Comparison of ENCODE assay signal across 2 cellular contexts in the genomic region with DNA sequence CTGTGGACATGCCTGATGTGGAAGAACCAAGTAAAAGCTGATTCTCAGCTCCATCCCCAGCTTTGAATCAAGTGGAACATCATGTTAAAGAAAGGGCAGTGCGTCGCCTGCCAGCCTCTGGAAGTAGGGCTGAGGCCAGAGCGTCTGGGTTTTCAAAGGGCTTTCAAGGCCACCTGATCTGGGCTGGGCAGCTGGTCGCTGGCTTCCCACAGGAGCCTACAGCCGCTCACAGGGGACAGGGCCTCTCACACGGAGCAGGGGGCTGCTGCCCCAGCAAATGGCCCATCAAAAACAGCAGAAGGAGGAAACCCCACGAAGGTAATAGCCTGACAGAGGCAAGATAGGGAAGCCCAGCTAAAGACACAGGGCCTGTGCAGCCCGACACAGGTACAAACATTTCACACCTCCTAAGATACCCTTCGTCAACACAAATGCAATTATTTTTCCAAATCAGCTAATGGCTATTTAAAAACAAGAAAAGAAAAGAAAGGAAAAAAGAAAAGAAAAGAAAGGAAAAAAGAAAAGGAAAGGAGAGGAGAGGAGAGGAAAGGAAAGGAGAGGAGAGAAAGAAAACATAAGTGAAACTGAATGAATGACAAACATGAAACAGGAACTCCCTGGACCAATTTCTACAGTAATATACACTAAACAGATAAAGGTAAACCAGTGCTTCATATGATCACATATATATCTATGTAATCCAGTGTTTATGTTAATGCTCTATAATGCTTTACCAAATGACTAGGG.
TF ChIP-seq lines count a peak whose summit lies in the region.

No MANE protein-coding gene starts in this region.

TF ChIP-seq in GM23338, 12 proteins besides CTCF, POLR2A, EP300 and RAD21:
- no peak for TF ChIP-seq EZH2 (IDR thresholded peaks at IDR 0.05; ENCODE audit: low read depth, unreplicated experiment)
- no peak for TF ChIP-seq ETS1 (IDR thresholded peaks at IDR 0.05)
- TF ChIP-seq EZH2phosphoT487 (IDR thresholded peaks at IDR 0.05; ENCODE audit: unreplicated experiment): no peak
- no peak for TF ChIP-seq ZNF331 (CRISPR knock-in tag; IDR thresholded peaks at IDR 0.05; ENCODE audit: low read depth)

TF ChIP-seq in HepG2, 621 proteins besides CTCF, POLR2A, EP300 and RAD21:
- TF ChIP-seq HOXA3 (CRISPR knock-in tag; IDR thresholded peaks at IDR 0.05) (0 out of 2 replicates have a peak, but pooled peaks have one; percentile 6), RBM22 (optimal IDR thresholded peaks at IDR 0.05; ENCODE audit: low read length) (peak; percentile 98), AGO2 (optimal IDR thresholded peaks at IDR 0.05; ENCODE audit: low read depth, low read length) (peak; percentile 31), KLF12 (CRISPR knock-in tag; IDR thresholded peaks at IDR 0.05; ENCODE audit: borderline replicate concordance) (no peak), AGO1 (IDR thresholded peaks at IDR 0.05; ENCODE audit: low read depth, low read length, poor library complexity, severe bottlenecking) (peak; percentile 45), NFYB (CRISPR knock-in tag; IDR thresholded peaks at IDR 0.05) (peak; percentile 19; the same call in 1 of the 2 replicates), PLRG1 (conservative IDR thresholded peaks at IDR 0.05) (0 out of 2 replicates have a peak, but pooled peaks have one; percentile 26), ELF3 (CRISPR knock-in tag; IDR thresholded peaks at IDR 0.05) (no peak), ZNF367 (CRISPR knock-in tag; IDR thresholded peaks at IDR 0.05; ENCODE audit: borderline replicate concordance) (no peak), SP5 (CRISPR knock-in tag; IDR thresholded peaks at IDR 0.05; ENCODE audit: borderline replicate concordance, low read depth) (no peak), ZBTB38 (CRISPR knock-in tag; IDR thresholded peaks at IDR 0.05) (peak; percentile 53; the same call in 1 of the 2 replicates), ZNF17 (CRISPR knock-in tag; IDR thresholded peaks at IDR 0.05) (0 out of 2 replicates have a peak, but pooled peaks have one; percentile 68), SMAD1 (CRISPR knock-in tag; IDR thresholded peaks at IDR 0.05; ENCODE audit: borderline replicate concordance, low read depth) (0 out of 2 replicates have a peak, but pooled peaks have one; percentile 38), ZSCAN25 (CRISPR knock-in tag; IDR thresholded peaks at IDR 0.05) (peak; percentile 21; the same call in 1 of the 2 replicates), RNF2 (conservative IDR thresholded peaks at IDR 0.05; ENCODE audit: low read depth) (no peak)
- TF ChIP-seq, protein P1, sequence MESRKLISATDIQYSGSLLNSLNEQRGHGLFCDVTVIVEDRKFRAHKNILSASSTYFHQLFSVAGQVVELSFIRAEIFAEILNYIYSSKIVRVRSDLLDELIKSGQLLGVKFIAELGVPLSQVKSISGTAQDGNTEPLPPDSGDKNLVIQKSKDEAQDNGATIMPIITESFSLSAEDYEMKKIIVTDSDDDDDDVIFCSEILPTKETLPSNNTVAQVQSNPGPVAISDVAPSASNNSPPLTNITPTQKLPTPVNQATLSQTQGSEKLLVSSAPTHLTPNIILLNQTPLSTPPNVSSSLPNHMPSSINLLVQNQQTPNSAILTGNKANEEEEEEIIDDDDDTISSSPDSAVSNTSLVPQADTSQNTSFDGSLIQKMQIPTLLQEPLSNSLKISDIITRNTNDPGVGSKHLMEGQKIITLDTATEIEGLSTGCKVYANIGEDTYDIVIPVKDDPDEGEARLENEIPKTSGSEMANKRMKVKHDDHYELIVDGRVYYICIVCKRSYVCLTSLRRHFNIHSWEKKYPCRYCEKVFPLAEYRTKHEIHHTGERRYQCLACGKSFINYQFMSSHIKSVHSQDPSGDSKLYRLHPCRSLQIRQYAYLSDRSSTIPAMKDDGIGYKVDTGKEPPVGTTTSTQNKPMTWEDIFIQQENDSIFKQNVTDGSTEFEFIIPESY (CRISPR knock-in tag; IDR thresholded peaks at IDR 0.05): 0 out of 2 replicates have a peak, but pooled peaks have one; percentile 11
- TF ChIP-seq, protein P2, sequence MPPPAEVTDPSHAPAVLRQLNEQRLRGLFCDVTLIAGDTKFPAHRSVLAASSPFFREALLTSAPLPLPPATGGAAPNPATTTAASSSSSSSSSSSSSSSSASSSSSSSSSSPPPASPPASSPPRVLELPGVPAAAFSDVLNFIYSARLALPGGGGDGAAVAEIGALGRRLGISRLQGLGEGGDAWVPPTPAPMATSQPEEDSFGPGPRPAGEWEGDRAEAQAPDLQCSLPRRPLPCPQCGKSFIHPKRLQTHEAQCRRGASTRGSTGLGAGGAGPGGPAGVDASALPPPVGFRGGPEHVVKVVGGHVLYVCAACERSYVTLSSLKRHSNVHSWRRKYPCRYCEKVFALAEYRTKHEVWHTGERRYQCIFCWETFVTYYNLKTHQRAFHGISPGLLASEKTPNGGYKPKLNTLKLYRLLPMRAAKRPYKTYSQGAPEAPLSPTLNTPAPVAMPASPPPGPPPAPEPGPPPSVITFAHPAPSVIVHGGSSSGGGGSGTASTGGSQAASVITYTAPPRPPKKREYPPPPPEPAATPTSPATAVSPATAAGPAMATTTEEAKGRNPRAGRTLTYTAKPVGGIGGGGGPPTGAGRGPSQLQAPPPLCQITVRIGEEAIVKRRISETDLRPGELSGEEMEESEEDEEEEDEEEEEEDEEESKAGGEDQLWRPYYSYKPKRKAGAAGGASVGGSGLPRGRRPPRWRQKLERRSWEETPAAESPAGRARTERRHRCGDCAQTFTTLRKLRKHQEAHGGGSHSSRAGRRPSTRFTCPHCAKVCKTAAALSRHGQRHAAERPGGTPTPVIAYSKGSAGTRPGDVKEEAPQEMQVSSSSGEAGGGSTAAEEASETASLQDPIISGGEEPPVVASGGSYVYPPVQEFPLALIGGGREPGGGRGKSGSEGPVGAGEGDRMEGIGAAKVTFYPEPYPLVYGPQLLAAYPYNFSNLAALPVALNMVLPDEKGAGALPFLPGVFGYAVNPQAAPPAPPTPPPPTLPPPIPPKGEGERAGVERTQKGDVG (CRISPR knock-in tag; IDR thresholded peaks at IDR 0.05; ENCODE audit: borderline replicate concordance): 0 out of 2 replicates have a peak, but pooled peaks have one; percentile 57
- TF ChIP-seq, protein P3, sequence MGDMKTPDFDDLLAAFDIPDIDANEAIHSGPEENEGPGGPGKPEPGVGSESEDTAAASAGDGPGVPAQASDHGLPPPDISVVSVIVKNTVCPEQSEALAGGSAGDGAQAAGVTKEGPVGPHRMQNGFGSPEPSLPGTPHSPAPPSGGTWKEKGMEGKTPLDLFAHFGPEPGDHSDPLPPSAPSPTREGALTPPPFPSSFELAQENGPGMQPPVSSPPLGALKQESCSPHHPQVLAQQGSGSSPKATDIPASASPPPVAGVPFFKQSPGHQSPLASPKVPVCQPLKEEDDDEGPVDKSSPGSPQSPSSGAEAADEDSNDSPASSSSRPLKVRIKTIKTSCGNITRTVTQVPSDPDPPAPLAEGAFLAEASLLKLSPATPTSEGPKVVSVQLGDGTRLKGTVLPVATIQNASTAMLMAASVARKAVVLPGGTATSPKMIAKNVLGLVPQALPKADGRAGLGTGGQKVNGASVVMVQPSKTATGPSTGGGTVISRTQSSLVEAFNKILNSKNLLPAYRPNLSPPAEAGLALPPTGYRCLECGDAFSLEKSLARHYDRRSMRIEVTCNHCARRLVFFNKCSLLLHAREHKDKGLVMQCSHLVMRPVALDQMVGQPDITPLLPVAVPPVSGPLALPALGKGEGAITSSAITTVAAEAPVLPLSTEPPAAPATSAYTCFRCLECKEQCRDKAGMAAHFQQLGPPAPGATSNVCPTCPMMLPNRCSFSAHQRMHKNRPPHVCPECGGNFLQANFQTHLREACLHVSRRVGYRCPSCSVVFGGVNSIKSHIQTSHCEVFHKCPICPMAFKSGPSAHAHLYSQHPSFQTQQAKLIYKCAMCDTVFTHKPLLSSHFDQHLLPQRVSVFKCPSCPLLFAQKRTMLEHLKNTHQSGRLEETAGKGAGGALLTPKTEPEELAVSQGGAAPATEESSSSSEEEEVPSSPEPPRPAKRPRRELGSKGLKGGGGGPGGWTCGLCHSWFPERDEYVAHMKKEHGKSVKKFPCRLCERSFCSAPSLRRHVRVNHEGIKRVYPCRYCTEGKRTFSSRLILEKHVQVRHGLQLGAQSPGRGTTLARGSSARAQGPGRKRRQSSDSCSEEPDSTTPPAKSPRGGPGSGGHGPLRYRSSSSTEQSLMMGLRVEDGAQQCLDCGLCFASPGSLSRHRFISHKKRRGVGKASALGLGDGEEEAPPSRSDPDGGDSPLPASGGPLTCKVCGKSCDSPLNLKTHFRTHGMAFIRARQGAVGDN (CRISPR knock-in tag; IDR thresholded peaks at IDR 0.05): peak; percentile 44
